1 cellular context compared by ENCODE assay signal in genomic region chr4:88752076-88752463, GRCh38.
TF ChIP-seq lines count a peak whose summit lies in the region.

No MANE protein-coding gene starts in this region.

TF ChIP-seq in WTC11, 78 proteins besides CTCF, POLR2A, EP300 and RAD21 (continued from another document):
- TF ChIP-seq ZNF281 (CRISPR knock-in tag; IDR thresholded peaks at IDR 0.05) (no peak), ATF1 (CRISPR knock-in tag; IDR thresholded peaks at IDR 0.05) (no peak), TEAD4 (CRISPR knock-in tag; IDR thresholded peaks at IDR 0.05) (no peak), MAX (CRISPR knock-in tag; IDR thresholded peaks at IDR 0.05) (no peak), TP53 (CRISPR knock-in tag; IDR thresholded peaks at IDR 0.05) (no peak), FOXK1 (CRISPR knock-in tag; IDR thresholded peaks at IDR 0.05) (no peak), ETV6 (CRISPR knock-in tag; IDR thresholded peaks at IDR 0.05) (no peak), ZNF219 (CRISPR knock-in tag; IDR thresholded peaks at IDR 0.05; ENCODE audit: borderline replicate concordance) (no peak), STAT6 (CRISPR knock-in tag; conservative IDR thresholded peaks at IDR 0.05; ENCODE audit: low read depth) (no peak), FOXJ3 (CRISPR knock-in tag; IDR thresholded peaks at IDR 0.05; ENCODE audit: borderline replicate concordance) (no peak)
